Comparison of ENCODE assay signal across 19 cellular contexts in genomic region chr11:75480185-75480889, GRCh38. TPM values are rescaled to one million over a fixed set of nuclear protein-coding genes. Genes with fewer than 3 reads are reported as not detected.
DNase-seq lines count a peak whose midpoint lies in the region; ATAC-seq, FAIRE-seq and TF ChIP-seq lines count a peak whose summit lies in the region.
"Had no signal": no experiment of that assay in that cellular context is flagged by ENCODE, and none has a peak within 500 bp of the region (broad histone marks: within the 10 kb centered on the region; RNA-seq: fewer than 3 reads in every experiment).

No MANE protein-coding gene starts in this region.

- SMC1A ChIA-PET in GM12878 (lab: Charles Lee; ENCODE audit: uncharacterized antibody, unreplicated experiment) = interaction anchor here (0.6 kb wide), 1 partner anchor 132 kb away, joined by 3 read pairs; no protein-coding TSS in a partner anchor

- in situ Hi-C loops in GM12878 (cut with MboI) = no loop called here

- no peak overlapping the region for H3K27ac ChIP-seq in GM12878 (ENCODE audit: control insufficient read depth, insufficient read depth)
- no peak overlapping the region for H3K27ac ChIP-seq in neural progenitor cell

- TF ChIP-seq POLR2A in GM12878 (IDR thresholded peaks at IDR 0.05; ENCODE audit: low read depth, low read length) = no peak
- TF ChIP-seq POLR2A in lower leg skin (IDR thresholded peaks at IDR 0.05) = no peak

- H3K4me2 ChIP-seq in GM12878 (ENCODE audit: control insufficient read depth, insufficient read depth) = no peak overlapping the region
- no peak overlapping the region for H3K4me2 ChIP-seq in neural progenitor cell
- H3K4me2 ChIP-seq: GM23338 had no signal

- no peak for DNase-seq in activated T-cell treated with anti-CD3 and anti-CD28 coated beads, Interleukin-2, amount 50 U/mL, for 24 hours
- DNase-seq in activated T-cell treated with anti-CD3 and anti-CD28 coated beads, Interleukin-2, amount 50 U/mL, for 1 hour = no peak
- peak; percentile 97 for DNase-seq in OCI-M1 (lab: John Stamatoyannopoulos, UW)
- no peak for DNase-seq in GM12878 (ENCODE audit: low read depth, low spot score)
- no peak for DNase-seq in neural progenitor cell (ENCODE audit: low spot score)
- no peak for DNase-seq in immature natural killer cell
- DNase-seq in lower leg skin (ENCODE audit: low spot score in 2 of 2) = no peak
- no peak for DNase-seq in activated naive CD8-positive, alpha-beta T cell treated with anti-CD3 and anti-CD28 coated beads for 36 hours
- DNase-seq: 8988T; DMS 273 treated with DMSO at 0.1 percent for 48 hours; GDM1; Kasumi-1; MM.1S; NCI-H187; NK-92 treated with Interleukin-12 subunit alpha and Interleukin-12 subunit beta, amount 100 ng/mL, for 24 hours; SHP77 treated with DMSO at 0.1 percent for 48 hours had no signal

- RAD21 ChIA-PET in GM12878 (lab: Charles Lee; ENCODE audit: unreplicated experiment) = no interaction called here

- BruUV-seq in GM12878 (replicated peaks; lab: Mats Ljungman, UMichigan) = no TSS peak

- POLR2A ChIA-PET in GM12878 (lab: Charles Lee) = no interaction called here

- TF ChIP-seq EP300 in GM12878 (IDR thresholded peaks at IDR 0.05; ENCODE audit: borderline replicate concordance in 1 of 2, control insufficient read depth in 1 of 2, low read depth in 2 of 2, low read length in 2 of 2) = no peak

- 64% methylated on average over 7 of the region's 7 CpGs for WGBS in GM12878 (ENCODE audit: insufficient coverage, insufficient replicate concordance, low lambda C conversion rate, missing lambda C conversion rate)
- WGBS in lower leg skin, 2 donors = 89 to 92% methylated on average over 7 of the region's 7 CpGs

- ATAC-seq in GM12878 = no peak
- ATAC-seq: GM23338, HCT116 had no signal

- FAIRE-seq in GM12878 (lab: Jason Lieb, UNC) = no peak

- no peak for TF ChIP-seq RAD21 in GM12878 (IDR thresholded peaks at IDR 0.05; ENCODE audit: insufficient read depth, low read depth, low read length)

- no peaks in the 10 kb centered on the region for H3K36me3 Mint-ChIP-seq in activated T-cell treated with anti-CD3 and anti-CD28 coated beads, Interleukin-2, amount 50 U/mL, for 24 hours (ENCODE audit: low read depth)
- H3K36me3 Mint-ChIP-seq in neural progenitor cell (no peaks in the 10 kb centered on the region), immature natural killer cell (peaks cover 0 to 4% (median 0%) of the 10 kb centered on the region in 3 donors)
- H3K36me3 Mint-ChIP-seq in activated naive CD8-positive, alpha-beta T cell treated with anti-CD3 and anti-CD28 coated beads for 36 hours = no peaks in the 10 kb centered on the region

- no peak overlapping the region for H3K4me3 ChIP-seq in GM12878
- no peak overlapping the region for H3K4me3 ChIP-seq in neural progenitor cell
- no peak overlapping the region for H3K4me3 ChIP-seq in lower leg skin (ENCODE audit: low read depth, poor library complexity, severe bottlenecking)
- H3K4me3 ChIP-seq: BLaER1 treated with 17β-estradiol and CSF1 and Interleukin-3, amounts not matched to agents 10 nM and 100 nM; GM23338 had no signal

- no peaks in the 10 kb centered on the region for H3K9me3 ChIP-seq in GM12878 (replicated peaks; ENCODE audit: control insufficient read depth, insufficient read depth, low read length)
- H3K9me3 ChIP-seq in neural progenitor cell (ENCODE audit: low read depth) = no peaks in the 10 kb centered on the region
- H3K9me3 ChIP-seq: BLaER1 treated with 17β-estradiol and CSF1 and Interleukin-3, amounts not matched to agents 10 nM and 100 nM had no signal

- CTCF ChIA-PET in GM12878 (lab: Yijun Ruan, JAX) = no interaction called here

- H3K36me3 ChIP-seq in GM12878 (ENCODE audit: control insufficient read depth in 2 of 2, insufficient read depth in 2 of 2, low read length in 1 of 2) = no peaks in the 10 kb centered on the region
- H3K36me3 ChIP-seq in neural progenitor cell = no peaks in the 10 kb centered on the region
- H3K36me3 ChIP-seq: BLaER1 treated with 17β-estradiol and CSF1 and Interleukin-3, amounts not matched to agents 10 nM and 100 nM had no signal

- intact Hi-C loops in GM12878 (cut with micrococcal nuclease; ENCODE audit: unreplicated experiment) = no loop called here
- intact Hi-C loops in lower leg skin (cut with DNase I; ENCODE audit: low total_unique reads) = no loop called here

- peaks cover 8% of the 10 kb centered on the region for H3F3A ChIP-seq in neural progenitor cell (ENCODE audit: low read depth)

- H3K4me3 Mint-ChIP-seq in activated T-cell treated with anti-CD3 and anti-CD28 coated beads, Interleukin-2, amount 50 U/mL, for 24 hours = no peak overlapping the region
- H3K4me3 Mint-ChIP-seq in neural progenitor cell (no peak overlapping the region), immature natural killer cell (no peak overlapping the region)
- no peak overlapping the region for H3K4me3 Mint-ChIP-seq in activated naive CD8-positive, alpha-beta T cell treated with anti-CD3 and anti-CD28 coated beads for 36 hours
- H3K4me3 Mint-ChIP-seq: GM23338 had no signal

- no peaks in the 10 kb centered on the region for H3K79me2 ChIP-seq in GM12878 (ENCODE audit: control insufficient read depth, insufficient read depth, low read length)
- H3K79me2 ChIP-seq in neural progenitor cell (ENCODE audit: low read depth) = no peaks in the 10 kb centered on the region

- peak overlapping the region; percentile 4 for H3K27ac Mint-ChIP-seq in activated T-cell treated with anti-CD3 and anti-CD28 coated beads, Interleukin-2, amount 50 U/mL, for 24 hours
- H3K27ac Mint-ChIP-seq in neural progenitor cell = peak overlapping the region; percentile 72
- H3K27ac Mint-ChIP-seq in immature natural killer cell = no peak overlapping the region
- H3K27ac Mint-ChIP-seq in activated naive CD8-positive, alpha-beta T cell treated with anti-CD3 and anti-CD28 coated beads for 36 hours = no peak overlapping the region
- H3K27ac Mint-ChIP-seq: GM23338 had no signal

- H2AFZ ChIP-seq in GM12878 (ENCODE audit: control insufficient read depth, low read depth, low read length) (no peak overlapping the region; the same call in 1 of the 2 replicates), neural progenitor cell (replicated peaks) (no peak overlapping the region)
- H2AFZ ChIP-seq: GM23338 had no signal

- H3K9me3 Mint-ChIP-seq in activated T-cell treated with anti-CD3 and anti-CD28 coated beads, Interleukin-2, amount 50 U/mL, for 24 hours = no peaks in the 10 kb centered on the region
- no peaks in the 10 kb centered on the region for H3K9me3 Mint-ChIP-seq in neural progenitor cell
- no peaks in the 10 kb centered on the region for H3K9me3 Mint-ChIP-seq in immature natural killer cell
- H3K9me3 Mint-ChIP-seq in activated naive CD8-positive, alpha-beta T cell treated with anti-CD3 and anti-CD28 coated beads for 36 hours = no peaks in the 10 kb centered on the region
- H3K9me3 Mint-ChIP-seq: GM23338 had no signal

- H3K4me1 ChIP-seq in GM12878 (ENCODE audit: control insufficient read depth, insufficient read depth, low read length) = peaks cover 17% of the 10 kb centered on the region
- H3K4me1 ChIP-seq in neural progenitor cell = peaks cover 19% of the 10 kb centered on the region

- peaks cover 9% of the 10 kb centered on the region for H3K4me1 Mint-ChIP-seq in activated T-cell treated with anti-CD3 and anti-CD28 coated beads, Interleukin-2, amount 50 U/mL, for 24 hours (ENCODE audit: low read depth)
- H3K4me1 Mint-ChIP-seq in neural progenitor cell (peaks cover 17% of the 10 kb centered on the region), immature natural killer cell (peaks cover 7 to 9% of the 10 kb centered on the region in 2 donors)
- peaks cover 10% of the 10 kb centered on the region for H3K4me1 Mint-ChIP-seq in activated naive CD8-positive, alpha-beta T cell treated with anti-CD3 and anti-CD28 coated beads for 36 hours

- TF ChIP-seq CTCF in GM12878 (IDR thresholded peaks at IDR 0.05 in 2 of 3, conservative IDR thresholded peaks at IDR 0.05 in 1 of 3; ENCODE audit: control insufficient read depth in 2 of 3, extremely low read depth in 1 of 3, insufficient read depth in 1 of 3, low read depth in 3 of 3, low read length in 3 of 3) (no peak), neural progenitor cell (IDR thresholded peaks at IDR 0.05) (no peak), lower leg skin (IDR thresholded peaks at IDR 0.05) (no peak)

- H4K20me1 ChIP-seq in GM12878 (ENCODE audit: control insufficient read depth, insufficient read depth) (no peaks in the 10 kb centered on the region), neural progenitor cell (ENCODE audit: low read depth) (no peaks in the 10 kb centered on the region)

- H3K9ac ChIP-seq in GM12878 (ENCODE audit: control insufficient read depth, insufficient read depth, low read length) (no peak overlapping the region), neural progenitor cell (no peak overlapping the region)
- H3K9ac ChIP-seq: BLaER1 treated with 17β-estradiol and CSF1 and Interleukin-3, amounts not matched to agents 10 nM and 100 nM had no signal

- H3K27me3 Mint-ChIP-seq in activated T-cell treated with anti-CD3 and anti-CD28 coated beads, Interleukin-2, amount 50 U/mL, for 24 hours = no peaks in the 10 kb centered on the region
- H3K27me3 Mint-ChIP-seq in neural progenitor cell (ENCODE audit: insufficient read depth, low read depth) (peaks cover 8% of the 10 kb centered on the region), immature natural killer cell (ENCODE audit: low read depth in 3 of 3) (peaks cover 0 to 4% (median 0%) of the 10 kb centered on the region in 3 donors)
- H3K27me3 Mint-ChIP-seq in activated naive CD8-positive, alpha-beta T cell treated with anti-CD3 and anti-CD28 coated beads for 36 hours = no peaks in the 10 kb centered on the region

- no peaks in the 10 kb centered on the region for H3K27me3 ChIP-seq in GM12878 (replicated peaks in 1 of 2; ENCODE audit: control insufficient read depth in 2 of 2, insufficient read depth in 2 of 2, low read length in 1 of 2)
- H3K27me3 ChIP-seq in neural progenitor cell = no peaks in the 10 kb centered on the region
- H3K27me3 ChIP-seq: BLaER1 treated with 17β-estradiol and CSF1 and Interleukin-3, amounts not matched to agents 10 nM and 100 nM had no signal

RNA-seq across cellular contexts. Expression of gene GDPD5, which starts 45.4 kb away (rescaled TPM):
- 50.1 and 57.7 TPM in 2 replicates for total RNA-seq in GM12878 (2013; cell fraction: nucleolus; rRNA removed)
- total RNA-seq in GM12878 (2014; rRNA removed) = 12.3 and 13.7 TPM in 2 replicates
- total RNA-seq in GM12878 (2014; rRNA removed; fragmentation: Illumina TruSeq; extraction: Trizol) = 6.2 and 6.3 TPM in 2 replicates
- total RNA-seq in GM12878 (2021) = 22.9 and 30.0 TPM in 2 replicates
- polyA plus RNA-seq in GM12878 (2011; ENCODE audit: low read depth) = 3.3 TPM
- polyA plus RNA-seq in GM12878 (2011; rRNA removed) = 3.5 and 8.0 TPM in 2 replicates
- 6.5 and 7.7 TPM in 2 replicates for polyA plus RNA-seq in GM12878 (2011; cell fraction: cytosol; rRNA removed)
- polyA plus RNA-seq in GM12878 (2011; cell fraction: nucleus; rRNA removed) = 76.3 and 76.9 TPM in 2 replicates
- polyA plus RNA-seq in GM12878 (2012) = 8.5 and 11.5 TPM in 2 replicates
- polyA plus RNA-seq in GM12878 (2014; fragmentation: Illumina TruSeq; extraction: Trizol) = 2.5 and 7.3 TPM in 2 replicates
- under 1 TPM; 0.10 to 0.80 TPM for polyA plus RNA-seq in GM12878 (2014; fragmentation: Nextera tagmentation; extraction: Ambion mirVana)
- 20.2 and 21.9 TPM in 2 replicates for polyA plus RNA-seq in GM12878 (2014; rRNA removed)
- 1 to 10 TPM; 1.9 to 4.2 TPM for polyA plus RNA-seq in GM12878 (2016; fragmentation: Nextera tagmentation; extraction: Ambion mirVana)
- 6.4 and 13.3 TPM in 2 replicates for polyA minus RNA-seq in GM12878 (2011; rRNA and poly(A)+ RNA removed)
- polyA minus RNA-seq in GM12878 (2011; cell fraction: cytosol; rRNA and poly(A)+ RNA removed) = 5.7 and 9.9 TPM in 2 replicates
- polyA minus RNA-seq in GM12878 (2011; cell fraction: nucleus; rRNA and poly(A)+ RNA removed) = 12.2 and 21.5 TPM in 2 replicates
- total RNA-seq in neural progenitor cell (ENCODE audit: low replicate concordance) = 11.3 and 32.7 TPM in 2 replicates
- polyA plus RNA-seq in immature natural killer cell = 1 to 10 TPM; 1.8 to 9.2 (median 4.1) TPM
- 1 to 10 TPM; 3.9 to 8.5 (median 5.2) TPM for total RNA-seq in lower leg skin
- 1 to 10 TPM; 5.9 to 6.6 TPM for total RNA-seq in activated naive CD8-positive, alpha-beta T cell treated with anti-CD3 and anti-CD28 coated beads for 36 hours

RNA-seq across cellular contexts. Expression of gene KLHL35, which starts 47.3 kb away (rescaled TPM):
- not detected in 2 replicates for total RNA-seq in GM12878 (2013; cell fraction: nucleolus; rRNA removed)
- 0.34 and 0.49 TPM in 2 replicates for total RNA-seq in GM12878 (2014; rRNA removed)
- total RNA-seq in GM12878 (2014; rRNA removed; fragmentation: Illumina TruSeq; extraction: Trizol) = not detected in 2 replicates
- total RNA-seq in GM12878 (2021) = 0.13 and 0.21 TPM in 2 replicates
- polyA plus RNA-seq in GM12878 (2011; ENCODE audit: low read depth) = 0.09 TPM
- polyA plus RNA-seq in GM12878 (2011; rRNA removed) = 0.15 TPM in 1 of 2 replicates, not detected in the other
- not detected in 2 replicates for polyA plus RNA-seq in GM12878 (2011; cell fraction: cytosol; rRNA removed)
- 0.07 and 0.18 TPM in 2 replicates for polyA plus RNA-seq in GM12878 (2011; cell fraction: nucleus; rRNA removed)
- 0.49 and 0.55 TPM in 2 replicates for polyA plus RNA-seq in GM12878 (2012)
- 0.09 TPM in 1 of 2 replicates, not detected in the other for polyA plus RNA-seq in GM12878 (2014; fragmentation: Illumina TruSeq; extraction: Trizol)
- under 1 TPM; 0.04 to 0.06 TPM for polyA plus RNA-seq in GM12878 (2014; fragmentation: Nextera tagmentation; extraction: Ambion mirVana)
- polyA plus RNA-seq in GM12878 (2014; rRNA removed) = 0.15 and 0.28 TPM in 2 replicates
- under 1 TPM; 0.09 to 0.33 TPM for polyA plus RNA-seq in GM12878 (2016; fragmentation: Nextera tagmentation; extraction: Ambion mirVana)
- polyA minus RNA-seq in GM12878 (2011; rRNA and poly(A)+ RNA removed) = not detected in 2 replicates
- polyA minus RNA-seq in GM12878 (2011; cell fraction: cytosol; rRNA and poly(A)+ RNA removed) = 0.52 TPM in 1 of 2 replicates, not detected in the other
- 0.19 TPM in 1 of 2 replicates, not detected in the other for polyA minus RNA-seq in GM12878 (2011; cell fraction: nucleus; rRNA and poly(A)+ RNA removed)
- total RNA-seq in neural progenitor cell (ENCODE audit: low replicate concordance) = 1.2 and 1.5 TPM in 2 replicates
- polyA plus RNA-seq in immature natural killer cell = 1 to 10 TPM in 1 of 3 donors, under 1 TPM in 1, not detected in 1; 0.41 to 1.6 TPM
- total RNA-seq in lower leg skin = 1 to 10 TPM in 3 of 4 donors, not detected in 1; 1.0 to 4.3 (median 3.8) TPM
- total RNA-seq in activated naive CD8-positive, alpha-beta T cell treated with anti-CD3 and anti-CD28 coated beads for 36 hours = under 1 TPM; 0.21 to 0.58 TPM

Comparison
In these comparisons a context has a peak if more than half of its experiments do, and no peak if none do; other contexts are left out.
1. H3K27ac Mint-ChIP-seq: peak in activated T-cell treated with anti-CD3 and anti-CD28 coated beads, Interleukin-2, amount 50 U/mL, for 24 hours (single experiment) and neural progenitor cell (single experiment); none in immature natural killer cell (0 of 6) and activated naive CD8-positive, alpha-beta T cell treated with anti-CD3 and anti-CD28 coated beads for 36 hours (single experiment).